25 cellular contexts compared by ENCODE assay signal in genomic region chr6:9978480-9978879, GRCh38.
"Had no signal": no experiment of that assay in that cellular context is flagged by ENCODE, and none has a peak within 500 bp of the region (broad histone marks: within the 10 kb centered on the region; RNA-seq: fewer than 3 reads in every experiment).

No MANE protein-coding gene starts in this region.

- H3K4me1 Mint-ChIP-seq: immature natural killer cell; stimulated activated naive B cell treated with anti-CD40 and anti-IgM and Interleukin-4, amounts not matched to agents 10 μg/mL and 1 μg/mL and 100 μg/mL, for 72 hours; stimulated activated naive CD8-positive, alpha-beta T cell treated with anti-CD3 and anti-CD28 coated beads, Interleukin-15, amount 100 ng/mL, for 72 hours had no signal

- DNase-seq: colonic mucosa; dermis blood vessel endothelial cell; endodermal cell; esophagus squamous epithelium; foreskin fibroblast; immature natural killer cell; kidney; left cardiac atrium; left ventricle myocardium inferior; lower lobe of right lung; mesenchymal stem cell; midbrain; occipital lobe; pancreas; right cardiac atrium; stimulated activated CD4-positive, alpha-beta T cell treated with anti-CD3 and anti-CD28 coated beads, Interleukin-1b, Interleukin-23, amount 100 ng/mL, for 48 hours; stimulated activated CD4-positive, alpha-beta T cell treated with anti-CD3 and anti-CD28 coated beads, Interleukin-4, amount 100 ng/mL, for 4 hours; stimulated activated naive B cell treated with anti-CD40 and anti-IgM and Interleukin-4, amounts not matched to agents 10 μg/mL and 1 μg/mL and 100 μg/mL, for 72 hours; stimulated activated naive CD8-positive, alpha-beta T cell treated with anti-CD3 and anti-CD28 coated beads, Interleukin-15, amount 100 ng/mL, for 72 hours; testis; upper lobe of right lung had no signal

- H3K9me3 ChIP-seq: colonic mucosa, esophagus squamous epithelium, lower lobe of right lung, pancreas, testis, tibial nerve, upper lobe of right lung, vagina had no signal

- H3K27me3 ChIP-seq: colonic mucosa, esophagus squamous epithelium, pancreas, testis, tibial nerve, upper lobe of right lung, vagina had no signal

- H3K27me3 Mint-ChIP-seq: natural killer cell treated with Interleukin-12 subunit alpha and Interleukin-12 subunit beta and Interleukin-15 and Interleukin-18, amount 100 ng/mL, for 72 hours; progenitor cell of endocrine pancreas; stimulated activated naive B cell treated with anti-CD40 and anti-IgM and Interleukin-4, amounts not matched to agents 10 μg/mL and 1 μg/mL and 100 μg/mL, for 72 hours; stimulated activated naive CD8-positive, alpha-beta T cell treated with anti-CD3 and anti-CD28 coated beads, Interleukin-15, amount 100 ng/mL, for 72 hours had no signal

- ATAC-seq: left cardiac atrium; lower lobe of right lung; natural killer cell treated with Interleukin-12 subunit alpha and Interleukin-12 subunit beta and Interleukin-15 and Interleukin-18, amount 100 ng/mL, for 72 hours; pancreas; right cardiac atrium; stimulated activated naive B cell treated with anti-CD40 and anti-IgM and Interleukin-4, amounts not matched to agents 10 μg/mL and 1 μg/mL and 100 μg/mL, for 72 hours; stimulated activated naive CD8-positive, alpha-beta T cell treated with anti-CD3 and anti-CD28 coated beads, Interleukin-15, amount 100 ng/mL, for 72 hours; upper lobe of right lung had no signal

- H3K36me3 ChIP-seq: colonic mucosa, esophagus squamous epithelium, left ventricle myocardium inferior, lower lobe of right lung, pancreas, tibial nerve, upper lobe of right lung, vagina had no signal

- H3K27ac Mint-ChIP-seq: endodermal cell; immature natural killer cell; natural killer cell treated with Interleukin-12 subunit alpha and Interleukin-12 subunit beta and Interleukin-15 and Interleukin-18, amount 100 ng/mL, for 72 hours; progenitor cell of endocrine pancreas; stimulated activated naive B cell treated with anti-CD40 and anti-IgM and Interleukin-4, amounts not matched to agents 10 μg/mL and 1 μg/mL and 100 μg/mL, for 72 hours; stimulated activated naive CD8-positive, alpha-beta T cell treated with anti-CD3 and anti-CD28 coated beads, Interleukin-15, amount 100 ng/mL, for 72 hours had no signal

- H3K4me1 ChIP-seq: colonic mucosa, left ventricle myocardium inferior, lower lobe of right lung, pancreas, testis, tibial nerve, upper lobe of right lung, vagina had no signal

- H3K4me3 Mint-ChIP-seq: endodermal cell; immature natural killer cell; natural killer cell treated with Interleukin-12 subunit alpha and Interleukin-12 subunit beta and Interleukin-15 and Interleukin-18, amount 100 ng/mL, for 72 hours; stimulated activated naive B cell treated with anti-CD40 and anti-IgM and Interleukin-4, amounts not matched to agents 10 μg/mL and 1 μg/mL and 100 μg/mL, for 72 hours; stimulated activated naive CD8-positive, alpha-beta T cell treated with anti-CD3 and anti-CD28 coated beads, Interleukin-15, amount 100 ng/mL, for 72 hours had no signal

- H3K4me3 ChIP-seq: colonic mucosa, esophagus squamous epithelium, left ventricle myocardium inferior, lower lobe of right lung, pancreas, testis, tibial nerve, upper lobe of right lung, vagina had no signal

- H3K27ac ChIP-seq: colonic mucosa, esophagus squamous epithelium, left ventricle myocardium inferior, lower lobe of right lung, pancreas, testis, tibial nerve, upper lobe of right lung, vagina had no signal

- H3K36me3 Mint-ChIP-seq: natural killer cell treated with Interleukin-12 subunit alpha and Interleukin-12 subunit beta and Interleukin-15 and Interleukin-18, amount 100 ng/mL, for 72 hours; stimulated activated naive B cell treated with anti-CD40 and anti-IgM and Interleukin-4, amounts not matched to agents 10 μg/mL and 1 μg/mL and 100 μg/mL, for 72 hours had no signal

- H3K9me3 Mint-ChIP-seq: endodermal cell; stimulated activated naive B cell treated with anti-CD40 and anti-IgM and Interleukin-4, amounts not matched to agents 10 μg/mL and 1 μg/mL and 100 μg/mL, for 72 hours had no signal
